ENCODE assay signal across 1 cellular context in the genomic region with DNA sequence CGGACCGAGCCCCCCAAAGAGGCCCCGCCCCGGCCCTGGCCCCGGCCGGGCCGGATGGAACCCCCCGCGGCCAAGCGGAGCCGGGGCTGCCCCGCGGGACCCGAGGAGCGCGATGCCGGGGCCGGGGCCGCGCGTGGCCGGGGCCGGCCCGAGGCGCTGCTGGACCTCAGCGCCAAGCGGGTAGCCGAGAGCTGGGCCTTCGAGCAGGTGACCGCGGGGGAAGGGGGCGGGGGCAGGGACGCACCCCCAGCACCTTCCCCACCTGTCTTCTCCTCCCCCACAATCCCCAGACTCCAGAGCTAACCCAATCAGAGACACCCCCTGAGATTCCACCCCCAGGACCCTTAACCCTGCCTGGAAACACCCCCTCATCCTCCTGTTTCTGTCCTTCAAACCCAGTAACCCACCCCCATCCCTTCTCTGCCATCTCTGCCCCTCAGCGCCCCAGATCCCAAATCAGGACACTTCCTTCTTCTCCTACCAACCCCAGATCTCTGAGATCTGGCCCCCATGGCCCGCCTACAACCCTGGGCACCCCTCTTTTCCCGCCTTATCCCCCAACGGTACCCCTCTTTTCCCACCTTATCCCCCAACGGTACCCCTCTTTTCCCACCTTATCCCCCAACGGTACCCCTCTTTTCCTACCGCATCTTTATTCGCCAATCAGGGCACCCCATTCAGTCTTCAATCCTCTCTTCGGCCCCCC.
TF ChIP-seq lines count a peak whose summit lies in the region.

No MANE protein-coding gene starts in this region.

TF ChIP-seq in HepG2, 621 proteins besides CTCF, POLR2A, EP300 and RAD21:
- TF ChIP-seq ZNF772 (CRISPR knock-in tag; IDR thresholded peaks at IDR 0.05) (no peak), HMG20B (CRISPR knock-in tag; conservative IDR thresholded peaks at IDR 0.05) (no peak), PRMT3 (CRISPR knock-in tag; IDR thresholded peaks at IDR 0.05; ENCODE audit: borderline replicate concordance, low read depth) (no peak), HNRNPK (IDR thresholded peaks at IDR 0.05; ENCODE audit: low read depth, low read length, poor library complexity, severe bottlenecking) (peak; percentile 36), ZBTB3 (CRISPR knock-in tag; IDR thresholded peaks at IDR 0.05; ENCODE audit: borderline replicate concordance, low read depth) (no peak), REPIN1 (CRISPR knock-in tag; IDR thresholded peaks at IDR 0.05; ENCODE audit: borderline replicate concordance, low read depth) (no peak), AHR (CRISPR knock-in tag; IDR thresholded peaks at IDR 0.05) (no peak), PATZ1 (CRISPR knock-in tag; IDR thresholded peaks at IDR 0.05) (0 out of 2 replicates have a peak, but pooled peaks have one; percentile 6)
